Comparison of ENCODE assay signal across 1 cellular context in the genomic region with DNA sequence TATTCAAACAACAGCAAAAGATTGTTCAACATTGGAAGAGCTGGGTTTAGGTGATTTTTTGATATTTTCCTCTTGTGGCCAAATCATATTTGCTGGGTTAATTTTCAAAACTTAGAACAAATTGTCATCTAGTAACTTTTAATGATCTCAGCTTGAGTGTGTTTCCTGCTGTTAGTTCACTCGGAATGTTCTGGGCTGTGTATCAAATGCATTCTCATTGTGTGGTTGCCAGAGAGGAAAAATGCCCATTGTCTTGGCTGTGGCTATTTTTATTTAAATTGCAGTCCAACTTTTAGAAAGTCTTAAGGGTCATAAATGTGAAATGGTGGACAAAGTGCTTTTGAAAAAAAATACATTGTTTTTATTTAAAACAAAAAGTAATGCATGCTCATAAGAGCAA.
TF ChIP-seq lines count a peak whose summit lies in the region.

No MANE protein-coding gene starts in this region.

TF ChIP-seq in GM23338, 12 proteins besides CTCF, POLR2A, EP300 and RAD21 (continued from another document):
- TF ChIP-seq STAT1 (IDR thresholded peaks at IDR 0.05; ENCODE audit: unreplicated experiment) (no peak), CREB1 (CRISPR knock-in tag; IDR thresholded peaks at IDR 0.05; ENCODE audit: low read depth) (no peak), POLR2AphosphoS5 (IDR thresholded peaks at IDR 0.05; ENCODE audit: low read depth) (no peak), JUNB (IDR thresholded peaks at IDR 0.05; ENCODE audit: unreplicated experiment) (no peak), ZNF331 (CRISPR knock-in tag; IDR thresholded peaks at IDR 0.05; ENCODE audit: low read depth) (no peak)
- TF ChIP-seq, protein P1, sequence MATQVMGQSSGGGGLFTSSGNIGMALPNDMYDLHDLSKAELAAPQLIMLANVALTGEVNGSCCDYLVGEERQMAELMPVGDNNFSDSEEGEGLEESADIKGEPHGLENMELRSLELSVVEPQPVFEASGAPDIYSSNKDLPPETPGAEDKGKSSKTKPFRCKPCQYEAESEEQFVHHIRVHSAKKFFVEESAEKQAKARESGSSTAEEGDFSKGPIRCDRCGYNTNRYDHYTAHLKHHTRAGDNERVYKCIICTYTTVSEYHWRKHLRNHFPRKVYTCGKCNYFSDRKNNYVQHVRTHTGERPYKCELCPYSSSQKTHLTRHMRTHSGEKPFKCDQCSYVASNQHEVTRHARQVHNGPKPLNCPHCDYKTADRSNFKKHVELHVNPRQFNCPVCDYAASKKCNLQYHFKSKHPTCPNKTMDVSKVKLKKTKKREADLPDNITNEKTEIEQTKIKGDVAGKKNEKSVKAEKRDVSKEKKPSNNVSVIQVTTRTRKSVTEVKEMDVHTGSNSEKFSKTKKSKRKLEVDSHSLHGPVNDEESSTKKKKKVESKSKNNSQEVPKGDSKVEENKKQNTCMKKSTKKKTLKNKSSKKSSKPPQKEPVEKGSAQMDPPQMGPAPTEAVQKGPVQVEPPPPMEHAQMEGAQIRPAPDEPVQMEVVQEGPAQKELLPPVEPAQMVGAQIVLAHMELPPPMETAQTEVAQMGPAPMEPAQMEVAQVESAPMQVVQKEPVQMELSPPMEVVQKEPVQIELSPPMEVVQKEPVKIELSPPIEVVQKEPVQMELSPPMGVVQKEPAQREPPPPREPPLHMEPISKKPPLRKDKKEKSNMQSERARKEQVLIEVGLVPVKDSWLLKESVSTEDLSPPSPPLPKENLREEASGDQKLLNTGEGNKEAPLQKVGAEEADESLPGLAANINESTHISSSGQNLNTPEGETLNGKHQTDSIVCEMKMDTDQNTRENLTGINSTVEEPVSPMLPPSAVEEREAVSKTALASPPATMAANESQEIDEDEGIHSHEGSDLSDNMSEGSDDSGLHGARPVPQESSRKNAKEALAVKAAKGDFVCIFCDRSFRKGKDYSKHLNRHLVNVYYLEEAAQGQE (IDR thresholded peaks at IDR 0.05; ENCODE audit: unreplicated experiment): no peak
- TF ChIP-seq, protein P2, sequence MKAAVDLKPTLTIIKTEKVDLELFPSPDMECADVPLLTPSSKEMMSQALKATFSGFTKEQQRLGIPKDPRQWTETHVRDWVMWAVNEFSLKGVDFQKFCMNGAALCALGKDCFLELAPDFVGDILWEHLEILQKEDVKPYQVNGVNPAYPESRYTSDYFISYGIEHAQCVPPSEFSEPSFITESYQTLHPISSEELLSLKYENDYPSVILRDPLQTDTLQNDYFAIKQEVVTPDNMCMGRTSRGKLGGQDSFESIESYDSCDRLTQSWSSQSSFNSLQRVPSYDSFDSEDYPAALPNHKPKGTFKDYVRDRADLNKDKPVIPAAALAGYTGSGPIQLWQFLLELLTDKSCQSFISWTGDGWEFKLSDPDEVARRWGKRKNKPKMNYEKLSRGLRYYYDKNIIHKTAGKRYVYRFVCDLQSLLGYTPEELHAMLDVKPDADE (IDR thresholded peaks at IDR 0.05): no peak
